12 cellular contexts compared by ENCODE assay signal in genomic region chr12:109818900-109819500, GRCh38. TPM values are rescaled to one million over a fixed set of nuclear protein-coding genes. Genes with fewer than 3 reads are reported as not detected.
DNase-seq lines count a peak whose midpoint lies in the region; ATAC-seq and TF ChIP-seq lines count a peak whose summit lies in the region.
"Had no signal": no experiment of that assay in that cellular context is flagged by ENCODE, and none has a peak within 500 bp of the region (broad histone marks: within the 10 kb centered on the region; RNA-seq: fewer than 3 reads in every experiment).

No MANE protein-coding gene starts in this region.

- intact Hi-C loops in activated CD8-positive, alpha-beta T cell treated with anti-CD3 and anti-CD28 coated beads for 36 hours (cut with micrococcal nuclease), result no loop called here

- DNase-seq in GM03348 (ENCODE audit: low spot score) (peak; percentile 86), NCI-H69 (lab: John Stamatoyannopoulos, UW) (peak; percentile 57), dedifferentiated amniotic fluid mesenchymal stem cell (ENCODE audit: extremely low spot score) (peak; percentile 79), neural progenitor cell (ENCODE audit: low spot score) (no peak), DMS153 (lab: John Stamatoyannopoulos, UW) (no peak)
- no peak for DNase-seq in activated CD8-positive, alpha-beta T cell treated with anti-CD3 and anti-CD28 coated beads for 36 hours
- no peak for DNase-seq in activated CD4-positive, alpha-beta T cell treated with anti-CD3 and anti-CD28 coated beads, Interleukin-2, amount 50 U/mL, for 48 hours
- DNase-seq: anterior cingulate cortex; Calu3; Right ventricle myocardium superior; stimulated activated CD4-positive, alpha-beta T cell treated with anti-CD3 and anti-CD28 coated beads, Interleukin-4, amount 100 ng/mL, for 24 hours; stomach had no signal

- no peaks in the 10 kb centered on the region for H3K9me3 Mint-ChIP-seq in neural progenitor cell
- H3K9me3 Mint-ChIP-seq in activated CD8-positive, alpha-beta T cell treated with anti-CD3 and anti-CD28 coated beads for 36 hours, result no peaks in the 10 kb centered on the region

- H3K36me3 Mint-ChIP-seq in neural progenitor cell, result no peaks in the 10 kb centered on the region
- no peaks in the 10 kb centered on the region for H3K36me3 Mint-ChIP-seq in activated CD8-positive, alpha-beta T cell treated with anti-CD3 and anti-CD28 coated beads for 36 hours (ENCODE audit: low read depth)

- TF ChIP-seq CTCF in neural progenitor cell (IDR thresholded peaks at IDR 0.05), result no peak
- TF ChIP-seq CTCF in activated CD8-positive, alpha-beta T cell treated with anti-CD3 and anti-CD28 coated beads for 36 hours (IDR thresholded peaks at IDR 0.05), result no peak

- POLR2A ChIA-PET in activated CD8-positive, alpha-beta T cell treated with anti-CD3 and anti-CD28 coated beads for 36 hours (lab: Charles Lee), result no interaction called here

- H2AFZ ChIP-seq in neural progenitor cell (replicated peaks), result no peak overlapping the region

- no peaks in the 10 kb centered on the region for H4K20me1 ChIP-seq in neural progenitor cell (ENCODE audit: low read depth)

- H3F3A ChIP-seq in neural progenitor cell (ENCODE audit: low read depth), result peaks cover 9% of the 10 kb centered on the region

- peak overlapping the region; percentile 92 for H3K27ac Mint-ChIP-seq in neural progenitor cell
- no peak overlapping the region for H3K27ac Mint-ChIP-seq in activated CD8-positive, alpha-beta T cell treated with anti-CD3 and anti-CD28 coated beads for 36 hours

- H3K9ac ChIP-seq in neural progenitor cell, result no peak overlapping the region

- H3K4me2 ChIP-seq in neural progenitor cell, result no peak overlapping the region

- no peaks in the 10 kb centered on the region for H3K9me3 ChIP-seq in neural progenitor cell (ENCODE audit: low read depth)
- H3K9me3 ChIP-seq: stomach had no signal

- H3K4me1 Mint-ChIP-seq in neural progenitor cell, result peaks cover 12% of the 10 kb centered on the region
- H3K4me1 Mint-ChIP-seq in activated CD8-positive, alpha-beta T cell treated with anti-CD3 and anti-CD28 coated beads for 36 hours (ENCODE audit: low read depth), result no peaks in the 10 kb centered on the region

- H3K4me3 ChIP-seq in neural progenitor cell, result no peak overlapping the region
- H3K4me3 ChIP-seq: stomach had no signal

- CTCF ChIA-PET in activated CD8-positive, alpha-beta T cell treated with anti-CD3 and anti-CD28 coated beads for 36 hours (lab: Charles Lee), result interaction anchor here (1.1 kb wide), 1 partner anchor 27 kb away, joined by 3 read pairs; no protein-coding TSS in a partner anchor

- H3K36me3 ChIP-seq in neural progenitor cell, result no peaks in the 10 kb centered on the region
- H3K36me3 ChIP-seq: stomach had no signal

- H3K79me2 ChIP-seq in neural progenitor cell (ENCODE audit: low read depth), result no peaks in the 10 kb centered on the region

- no peak overlapping the region for H3K4me3 Mint-ChIP-seq in neural progenitor cell
- no peak overlapping the region for H3K4me3 Mint-ChIP-seq in activated CD8-positive, alpha-beta T cell treated with anti-CD3 and anti-CD28 coated beads for 36 hours

- no peak overlapping the region for H3K27ac ChIP-seq in neural progenitor cell
- H3K27ac ChIP-seq: stomach had no signal

- ATAC-seq in activated CD8-positive, alpha-beta T cell treated with anti-CD3 and anti-CD28 coated beads for 36 hours, result no peak

- H3K4me1 ChIP-seq in neural progenitor cell, result peaks cover 3% of the 10 kb centered on the region

- H3K27me3 Mint-ChIP-seq in neural progenitor cell (ENCODE audit: insufficient read depth, low read depth), result peaks cover 12% of the 10 kb centered on the region
- peaks cover 1% of the 10 kb centered on the region for H3K27me3 Mint-ChIP-seq in activated CD8-positive, alpha-beta T cell treated with anti-CD3 and anti-CD28 coated beads for 36 hours

- H3K27me3 ChIP-seq in neural progenitor cell, result no peaks in the 10 kb centered on the region

RNA-seq across cellular contexts. Expression of gene TRPV4, which starts 14.2 kb away (rescaled TPM):
- 0.56 and 2.8 TPM in 2 replicates for total RNA-seq in neural progenitor cell (ENCODE audit: low replicate concordance)
- not detected for total RNA-seq in activated CD8-positive, alpha-beta T cell treated with anti-CD3 and anti-CD28 coated beads for 36 hours

Comparison
In these comparisons a context has a peak if more than half of its experiments do, and no peak if none do; other contexts are left out.
1. DNase-seq: peak in GM03348 (single experiment), NCI-H69 (single experiment) and dedifferentiated amniotic fluid mesenchymal stem cell (single experiment); none in neural progenitor cell (single experiment), activated CD8-positive, alpha-beta T cell treated with anti-CD3 and anti-CD28 coated beads for 36 hours (single experiment), DMS153 (single experiment) and activated CD4-positive, alpha-beta T cell treated with anti-CD3 and anti-CD28 coated beads, Interleukin-2, amount 50 U/mL, for 48 hours (0 of 2).